In the genomic region with DNA sequence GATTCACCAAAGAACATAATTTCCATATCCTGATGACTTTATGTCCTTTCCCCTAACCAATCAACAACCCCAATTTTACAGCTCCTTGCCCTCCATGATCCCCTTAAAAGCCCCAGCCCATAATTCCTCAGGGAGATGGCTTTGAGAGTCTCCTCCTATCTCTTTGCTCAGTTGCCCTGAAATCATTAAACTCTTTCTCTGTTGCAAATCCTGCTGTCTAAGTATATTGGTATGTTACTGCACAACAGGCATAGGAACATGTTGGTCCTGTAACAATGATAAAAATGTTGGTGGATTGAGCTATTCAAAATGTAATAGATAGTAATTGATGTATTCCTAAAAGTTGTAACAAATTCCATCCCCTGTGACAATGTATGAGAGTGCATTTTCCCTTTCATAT, we compare ENCODE assay signal across 22 cellular contexts.
"Had no signal": no experiment of that assay in that cellular context is flagged by ENCODE, and none has a peak within 500 bp of the region (broad histone marks: within the 10 kb centered on the region; RNA-seq: fewer than 3 reads in every experiment).

No MANE protein-coding gene starts in this region.

- H3K79me2 ChIP-seq: parathyroid adenoma had no signal

- H3K4me3 ChIP-seq: left ventricle myocardium inferior, lung, neural progenitor cell, right atrium auricular region, right lobe of liver, skin epidermis, tibial nerve, uterus had no signal

- H3K27me3 ChIP-seq: neural progenitor cell, neutrophil, right atrium auricular region, right lobe of liver, tibial nerve, uterus had no signal

- H3K4me1 ChIP-seq: left ventricle myocardium inferior, neural progenitor cell, parathyroid adenoma, right atrium auricular region, right lobe of liver, tibial nerve, uterus had no signal

- DNase-seq: hypothalamus; islet precursor cell; left ventricle myocardium inferior; naive B cell; natural killer cell; nephron progenitor cell; occipital lobe; right lobe of liver; stimulated activated CD4-positive, alpha-beta T cell treated with anti-CD3 and anti-CD28 coated beads, Interleukin-12 subunit alpha, Interleukin-12 subunit beta, amount 100 ng/mL, for 4 hours; stimulated activated CD4-positive, alpha-beta T cell treated with anti-CD3 and anti-CD28 coated beads, Interleukin-15, amount 100 ng/mL, for 24 hours; stimulated activated CD4-positive, alpha-beta T cell treated with anti-CD3 and anti-CD28 coated beads, Interleukin-2, amount 100 ng/mL, for 24 hours; stimulated activated CD4-positive, alpha-beta T cell treated with anti-CD3 and anti-CD28 coated beads, Interleukin-4, amount 100 ng/mL, for 24 hours; stimulated activated naive CD4-positive, alpha-beta T cell; uterus had no signal

- H3K27ac ChIP-seq: left ventricle myocardium inferior, neural progenitor cell, neutrophil, parathyroid adenoma, right atrium auricular region, right lobe of liver, skin epidermis, tibial nerve, uterus had no signal

- H2AFZ ChIP-seq: neural progenitor cell, parathyroid adenoma had no signal

- H3K4me2 ChIP-seq: neural progenitor cell had no signal

- H3K36me3 ChIP-seq: left ventricle myocardium inferior, neural progenitor cell, neutrophil, right atrium auricular region, right lobe of liver, tibial nerve, uterus had no signal

- H3K9ac ChIP-seq: neural progenitor cell, parathyroid adenoma had no signal

- ATAC-seq: natural killer cell; right lobe of liver; stimulated activated effector memory CD8-positive, alpha-beta T cell treated with anti-CD3 and anti-CD28 coated beads, Interleukin-12 subunit alpha, Interleukin-12 subunit beta, amount 100 ng/mL, for 72 hours had no signal

- H3K9me3 ChIP-seq: neutrophil, right lobe of liver, uterus had no signal
